In genomic region chr7:52261052-52261451, GRCh38 we compare ENCODE assay signal across 24 cellular contexts.
"Had no signal": no experiment of that assay in that cellular context is flagged by ENCODE, and none has a peak within 500 bp of the region (broad histone marks: within the 10 kb centered on the region; RNA-seq: fewer than 3 reads in every experiment).

No MANE protein-coding gene starts in this region.

- H3K4me3 ChIP-seq: colonic mucosa, left ventricle myocardium inferior, lower lobe of right lung, prostate gland, spleen, tibial artery had no signal

- H3K36me3 Mint-ChIP-seq: memory B cell; stimulated activated memory B cell treated with anti-CD40 and anti-IgM and Interleukin-4, amounts not matched to agents 10 μg/mL and 1 μg/mL and 100 μg/mL, for 72 hours had no signal

- H3K36me3 ChIP-seq: colonic mucosa, left ventricle myocardium inferior, lower lobe of right lung, prostate gland, spleen, tibial artery had no signal

- H3K4me1 Mint-ChIP-seq: endodermal cell; memory B cell; stimulated activated memory B cell treated with anti-CD40 and anti-IgM and Interleukin-4, amounts not matched to agents 10 μg/mL and 1 μg/mL and 100 μg/mL, for 72 hours had no signal

- H3K4me1 ChIP-seq: colonic mucosa, left ventricle myocardium inferior, lower lobe of right lung, parathyroid adenoma, prostate gland, spleen, tibial artery had no signal

- H3K27me3 ChIP-seq: colonic mucosa, spleen, tibial artery had no signal

- H3K4me3 Mint-ChIP-seq: endodermal cell; memory B cell; natural killer cell treated with Interleukin-12 subunit alpha and Interleukin-12 subunit beta and Interleukin-15 and Interleukin-18, amount 100 ng/mL, for 72 hours; stimulated activated memory B cell treated with anti-CD40 and anti-IgM and Interleukin-4, amounts not matched to agents 10 μg/mL and 1 μg/mL and 100 μg/mL, for 72 hours; stimulated activated naive CD8-positive, alpha-beta T cell treated with anti-CD3 and anti-CD28 coated beads, Interleukin-15, Interleukin-2, amounts not matched to agents 100 ng/mL and 50 ng/mL, for 24 hours had no signal

- ATAC-seq: natural killer cell treated with Interleukin-12 subunit alpha and Interleukin-12 subunit beta and Interleukin-15 and Interleukin-18, amount 100 ng/mL, for 72 hours; sciatic nerve; stimulated activated memory B cell treated with anti-CD40 and anti-IgM and Interleukin-4, amounts not matched to agents 10 μg/mL and 1 μg/mL and 100 μg/mL, for 72 hours had no signal

- H3K9me3 ChIP-seq: colonic mucosa, lower lobe of right lung, prostate gland, tibial artery had no signal

- H3K27me3 Mint-ChIP-seq: memory B cell; natural killer cell treated with Interleukin-12 subunit alpha and Interleukin-12 subunit beta and Interleukin-15 and Interleukin-18, amount 100 ng/mL, for 72 hours; stimulated activated memory B cell treated with anti-CD40 and anti-IgM and Interleukin-4, amounts not matched to agents 10 μg/mL and 1 μg/mL and 100 μg/mL, for 72 hours; stimulated activated naive CD8-positive, alpha-beta T cell treated with anti-CD3 and anti-CD28 coated beads, Interleukin-15, Interleukin-2, amounts not matched to agents 100 ng/mL and 50 ng/mL, for 24 hours had no signal

- H3K27ac Mint-ChIP-seq: endodermal cell; memory B cell; natural killer cell treated with Interleukin-12 subunit alpha and Interleukin-12 subunit beta and Interleukin-15 and Interleukin-18, amount 100 ng/mL, for 72 hours; stimulated activated memory B cell treated with anti-CD40 and anti-IgM and Interleukin-4, amounts not matched to agents 10 μg/mL and 1 μg/mL and 100 μg/mL, for 72 hours; stimulated activated naive CD8-positive, alpha-beta T cell treated with anti-CD3 and anti-CD28 coated beads, Interleukin-15, Interleukin-2, amounts not matched to agents 100 ng/mL and 50 ng/mL, for 24 hours had no signal

- DNase-seq: colonic mucosa; effector CD4-positive, alpha-beta T cell; endodermal cell; erythroblast; foreskin melanocyte; head of caudate nucleus; hippocampal formation; kidney glomerular epithelial cell; left ventricle myocardium inferior; lower lobe of right lung; midbrain; occipital lobe; spleen; stimulated activated CD4-positive, alpha-beta T cell treated with anti-CD3 and anti-CD28 coated beads, Interleukin-15, amount 100 ng/mL, for 24 hours; stimulated activated CD4-positive, alpha-beta T cell treated with anti-CD3 and anti-CD28 coated beads, Interleukin-1b, Interleukin-23, amount 100 ng/mL, for 48 hours; stimulated activated CD4-positive, alpha-beta T cell treated with anti-CD3 and anti-CD28 coated beads, Interleukin-4, amount 100 ng/mL, for 24 hours; tibial artery had no signal

- H3K27ac ChIP-seq: colonic mucosa, left ventricle myocardium inferior, lower lobe of right lung, parathyroid adenoma, prostate gland, spleen, tibial artery had no signal
